15 cellular contexts compared by ENCODE assay signal in genomic region chr5:157998021-157998504, GRCh38.
DNase-seq lines count a peak whose midpoint lies in the region; ATAC-seq, FAIRE-seq and TF ChIP-seq lines count a peak whose summit lies in the region.
"Had no signal": no experiment of that assay in that cellular context is flagged by ENCODE, and none has a peak within 500 bp of the region (broad histone marks: within the 10 kb centered on the region; RNA-seq: fewer than 3 reads in every experiment).

No MANE protein-coding gene starts in this region.

- no peak overlapping the region for H3K4me2 ChIP-seq in HepG2 (ENCODE audit: low read depth, low read length)

- H2AFZ ChIP-seq in HepG2 (ENCODE audit: low read length) = no peak overlapping the region

- 44% methylated on average over 7 of the region's 7 CpGs for WGBS in HepG2 (ENCODE audit: low lambda C conversion rate)
- 72% methylated on average over 7 of the region's 7 CpGs for WGBS in right lobe of liver (ENCODE audit: insufficient coverage, low coverage, low lambda C conversion rate, missing lambda C conversion rate)
- 93 to 96% methylated on average over 7 of the region's 7 CpGs for WGBS in testis, 2 donors

- POLR2A ChIA-PET in HepG2 (lab: Yijun Ruan, JAX) (no interaction called here), RWPE1 (lab: Yijun Ruan, JAX; ENCODE audit: low non-redundant PET) (no interaction called here)

- no peak for TF ChIP-seq CTCF in HepG2 (CRISPR knock-in tag; IDR thresholded peaks at IDR 0.05)
- TF ChIP-seq CTCF in right lobe of liver (IDR thresholded peaks at IDR 0.05) = no peak
- TF ChIP-seq CTCF in RWPE1 (conservative IDR thresholded peaks at IDR 0.05; ENCODE audit: low read depth) = no peak
- no peak for TF ChIP-seq CTCF in testis (IDR thresholded peaks at IDR 0.05)

- H4K20me1 ChIP-seq in HepG2 (ENCODE audit: insufficient read depth, low read length) = no peaks in the 10 kb centered on the region

- no peaks in the 10 kb centered on the region for H3K9me3 ChIP-seq in HepG2 (ENCODE audit: low read length)
- no peaks in the 10 kb centered on the region for H3K9me3 ChIP-seq in right lobe of liver
- no peaks in the 10 kb centered on the region for H3K9me3 ChIP-seq in testis
- H3K9me3 ChIP-seq: gastroesophageal sphincter, Peyer's patch had no signal

- ATAC-seq in HepG2 (no peak), right lobe of liver (no peak), GM21717 (IDR thresholded peaks at IDR 0.05; ENCODE audit: unreplicated experiment) (no peak)
- ATAC-seq: gastroesophageal sphincter had no signal

- 0 out of 5 replicates have a peak, but pooled peaks cover 0 to 6% of the 10 kb centered on the region in 2 experiments for H3K27me3 ChIP-seq in HepG2 (ENCODE audit: control insufficient read depth in 1 of 2, insufficient read depth in 2 of 2, low read length in 2 of 2)
- no peaks in the 10 kb centered on the region for H3K27me3 ChIP-seq in right lobe of liver
- no peaks in the 10 kb centered on the region for H3K27me3 ChIP-seq in testis
- H3K27me3 ChIP-seq: gastroesophageal sphincter, Peyer's patch had no signal

- H3K79me2 ChIP-seq in HepG2 (ENCODE audit: insufficient read depth, low read length) = no peaks in the 10 kb centered on the region

- FAIRE-seq in HepG2 (lab: Jason Lieb, UNC) (no peak), urothelium cell line (lab: Jason Lieb, UNC) (no peak)

- H3K9ac ChIP-seq in HepG2 (ENCODE audit: insufficient read depth, low read depth, low read length) = no peak overlapping the region

- no peaks in the 10 kb centered on the region for H3K36me3 ChIP-seq in HepG2 (replicated peaks in 1 of 2; ENCODE audit: control insufficient read depth in 1 of 2, insufficient read depth in 2 of 2, low read length in 2 of 2)
- H3K36me3 ChIP-seq in right lobe of liver = no peaks in the 10 kb centered on the region
- no peaks in the 10 kb centered on the region for H3K36me3 ChIP-seq in testis (ENCODE audit: low read depth, missing control alignments)
- H3K36me3 ChIP-seq: gastroesophageal sphincter, Peyer's patch had no signal

- in situ Hi-C loops in HepG2 (cut with HindIII; ENCODE audit: extremely low pct_ligation_motif_present, low pct_unique_long_range_greater_than_20kb) = no loop called here

- BruUV-seq in HepG2 (replicated peaks; lab: Mats Ljungman, UMichigan) = no TSS peak

- H3K27ac ChIP-seq in HepG2 (ENCODE audit: extremely low read length, insufficient read depth, low read length) (no peak overlapping the region), right lobe of liver (no peak overlapping the region), RWPE1 (no peak overlapping the region), testis (no peak overlapping the region)
- H3K27ac ChIP-seq: gastroesophageal sphincter, Peyer's patch had no signal

- H3K4me1 ChIP-seq in HepG2 (ENCODE audit: insufficient read depth, low read length) = peaks cover 6% of the 10 kb centered on the region; the same call in 1 of the 2 replicates
- no peaks in the 10 kb centered on the region for H3K4me1 ChIP-seq in right lobe of liver
- no peaks in the 10 kb centered on the region for H3K4me1 ChIP-seq in testis

- TF ChIP-seq POLR2A in HepG2 (IDR thresholded peaks at IDR 0.05; ENCODE audit: insufficient read depth in 1 of 2, low read depth in 2 of 2, low read length in 2 of 2) = no peak
- no peak for TF ChIP-seq POLR2A in right lobe of liver (IDR thresholded peaks at IDR 0.05)
- TF ChIP-seq POLR2A in testis (IDR thresholded peaks at IDR 0.05) = no peak

- intact Hi-C loops in HepG2 (cut with micrococcal nuclease; ENCODE audit: unreplicated experiment) = no loop called here
- intact Hi-C loops in right lobe of liver (cut with DNase I) = no loop called here
- intact Hi-C loops in testis (cut with DNase I; ENCODE audit: low total_unique reads) = no loop called here

- no peak overlapping the region for H3K4me3 ChIP-seq in HepG2 (replicated peaks in 1 of 3; ENCODE audit: insufficient read depth in 1 of 3, low read depth in 2 of 3, low read length in 3 of 3)
- H3K4me3 ChIP-seq in right lobe of liver = no peak overlapping the region
- no peak overlapping the region for H3K4me3 ChIP-seq in testis
- H3K4me3 ChIP-seq: gastroesophageal sphincter, Peyer's patch had no signal

- TF ChIP-seq RAD21 in HepG2 (CRISPR knock-in tag; IDR thresholded peaks at IDR 0.05) = no peak

- no peak for DNase-seq in HepG2 (ENCODE audit: low spot score)
- no peak for DNase-seq in right lobe of liver
- DNase-seq in RWPE1 (ENCODE audit: low spot score) = peak; percentile 73
- DNase-seq in fibroblast of gingiva (ENCODE audit: low read depth) = peak; percentile 59
- peak; percentile 11 for DNase-seq in urothelium cell line (ENCODE audit: low spot score)
- no peak for DNase-seq in NCI-H146 treated with DMSO at 0.1 percent for 48 hours (lab: John Stamatoyannopoulos, UW; ENCODE audit: unreplicated experiment)
- no peak for DNase-seq in testis
- DNase-seq: activated CD4-positive, alpha-beta T cell treated with anti-CD3 and anti-CD28 coated beads for 48 hours; activated T-cell treated with anti-CD3 and anti-CD28 coated beads, Interleukin-2, amount 50 U/mL, for 24 hours; amniotic stem cell; NCI-H1105; NCI-H345; Peyer's patch had no signal

- no peak for TF ChIP-seq EP300 in HepG2 (IDR thresholded peaks at IDR 0.05; ENCODE audit: low read depth in 2 of 2, low read length in 2 of 2)
- no peak for TF ChIP-seq EP300 in HepG2 (CRISPR knock-in tag; IDR thresholded peaks at IDR 0.05; ENCODE audit: borderline replicate concordance)

- CTCF ChIA-PET in HepG2 (lab: Yijun Ruan, JAX; ENCODE audit: low intra/inter-chr PET ratio, low total read pairs) = no interaction called here
- CTCF ChIA-PET in RWPE1 (lab: Yijun Ruan, JAX) = interaction anchor here (0.6 to 0.7 kb wide), 2 partner anchors 53 to 243 kb away, joined by 4 to 5 read pairs; no protein-coding TSS in a partner anchor

TF ChIP-seq in HepG2, 621 proteins besides CTCF, POLR2A, EP300 and RAD21:
- TF ChIP-seq MAFF (IDR thresholded peaks at IDR 0.05; ENCODE audit: low read depth, low read length) = peak; percentile 92
- TF ChIP-seq MZF1 (CRISPR knock-in tag; IDR thresholded peaks at IDR 0.05; ENCODE audit: borderline replicate concordance) = no peak
- peak; percentile 89 to 94 for TF ChIP-seq MAFK (conservative IDR thresholded peaks at IDR 0.05 in 1 of 2, IDR thresholded peaks at IDR 0.05 in 1 of 2; ENCODE audit: low read length in 2 of 2)

Comparison
In these comparisons a context has a peak if more than half of its experiments do, and no peak if none do; other contexts are left out.
1. DNase-seq: peak in RWPE1 (single experiment), fibroblast of gingiva (single experiment) and urothelium cell line (single experiment); none in HepG2 (single experiment), right lobe of liver (0 of 3), NCI-H146 treated with DMSO at 0.1 percent for 48 hours (single experiment) and testis (single experiment).